In the genomic region with DNA sequence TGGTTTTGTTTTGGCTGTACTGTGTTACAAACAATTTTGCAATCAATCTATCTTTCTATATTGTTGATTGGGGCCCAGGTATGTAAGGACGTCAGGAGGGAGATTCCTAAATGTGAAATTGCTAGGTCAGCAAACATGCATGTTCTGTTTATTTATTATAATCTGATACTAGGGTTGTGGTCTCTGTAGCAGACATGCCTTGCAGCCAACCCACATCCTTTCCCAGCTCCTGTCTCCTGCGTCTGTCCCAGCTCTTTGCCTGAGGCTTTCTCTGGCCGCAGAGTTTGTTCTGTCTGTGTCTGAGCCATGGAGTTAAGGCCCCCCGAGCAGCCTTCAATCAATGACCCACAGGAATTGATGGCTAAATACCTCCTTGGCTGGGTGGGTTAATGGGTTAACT, we compare ENCODE assay signal across 18 cellular contexts.
DNase-seq lines count a peak whose midpoint lies in the region; ATAC-seq, FAIRE-seq and TF ChIP-seq lines count a peak whose summit lies in the region.
"Had no signal": no experiment of that assay in that cellular context is flagged by ENCODE, and none has a peak within 500 bp of the region (broad histone marks: within the 10 kb centered on the region; RNA-seq: fewer than 3 reads in every experiment).

No MANE protein-coding gene starts in this region.

- CTCF ChIA-PET in IMR-90 (lab: Yijun Ruan, JAX) (no interaction called here), K562 (lab: Yijun Ruan, JAX; ENCODE audit: low intra/inter-chr PET ratio) (no interaction called here)

- H3K36me3 ChIP-seq in IMR-90 (ENCODE audit: control insufficient read depth, insufficient read depth, low read length) (no peaks in the 10 kb centered on the region), K562 (ENCODE audit: control insufficient read depth, insufficient read depth, low read length) (no peaks in the 10 kb centered on the region), mesendoderm (ENCODE audit: control insufficient read depth, insufficient read depth, low read length) (no peaks in the 10 kb centered on the region), HAP-1 (replicated peaks) (no peaks in the 10 kb centered on the region)

- no peak overlapping the region for H3K23ac ChIP-seq in IMR-90 (ENCODE audit: low read depth, low read length)
- H3K23ac ChIP-seq in mesendoderm (ENCODE audit: low read length) = no peak overlapping the region

- H3K79me2 ChIP-seq in K562 (ENCODE audit: control insufficient read depth, insufficient read depth, low read length) (no peaks in the 10 kb centered on the region), mesendoderm (ENCODE audit: control insufficient read depth, insufficient read depth, low read length) (no peaks in the 10 kb centered on the region)

- no peak overlapping the region for H3K27ac ChIP-seq in IMR-90 (ENCODE audit: insufficient read depth, low read length)
- no peak overlapping the region for H3K27ac ChIP-seq in K562 (ENCODE audit: extremely low read depth, low read depth, low read length)
- no peak overlapping the region for H3K27ac ChIP-seq in mesendoderm (ENCODE audit: low read depth, low read length)
- H3K27ac ChIP-seq: GM23248, HL-60, KMS-11 had no signal

- no peak overlapping the region for H3K4me3 ChIP-seq in IMR-90 (ENCODE audit: insufficient read depth, low read depth, low read length)
- H3K4me3 ChIP-seq in K562 = no peak overlapping the region
- no peak overlapping the region for H3K4me3 ChIP-seq in mesendoderm (ENCODE audit: low read length)
- no peak overlapping the region for H3K4me3 ChIP-seq in HAP-1
- H3K4me3 ChIP-seq: GM23248 had no signal

- 0 out of 2 replicates have a peak overlapping the region, but pooled peaks have one; percentile 39 for H4K91ac ChIP-seq in IMR-90 (ENCODE audit: insufficient read depth, low read depth, low read length)

- intact Hi-C loops in IMR-90 (cut with micrococcal nuclease) (no loop called here), K562 (cut with micrococcal nuclease) (no loop called here)

- no TSS peak for BruUV-seq in IMR-90 (replicated peaks; lab: Mats Ljungman, UMichigan)
- no TSS peak for BruUV-seq in K562 (replicated peaks; lab: Mats Ljungman, UMichigan)

- H3K18ac ChIP-seq in IMR-90 (ENCODE audit: low read depth, low read length) (no peak overlapping the region), mesendoderm (ENCODE audit: low read length) (no peak overlapping the region)

- peak overlapping the region; percentile 49; the same call in 1 of the 2 replicates for H2AK5ac ChIP-seq in IMR-90 (ENCODE audit: low read depth, low read length)
- no peak overlapping the region for H2AK5ac ChIP-seq in mesendoderm (ENCODE audit: low read length)

- no peaks in the 10 kb centered on the region; the same call in 1 of the 2 replicates for H3K9me3 ChIP-seq in IMR-90 (ENCODE audit: control insufficient read depth, insufficient read depth, low read length)
- no peaks in the 10 kb centered on the region for H3K9me3 ChIP-seq in K562 (replicated peaks; ENCODE audit: control insufficient read depth, insufficient read depth, low read depth, low read length)
- no peaks in the 10 kb centered on the region for H3K9me3 ChIP-seq in HAP-1

- TF ChIP-seq CTCF in IMR-90 (conservative IDR thresholded peaks at IDR 0.05; ENCODE audit: low read depth, low read length) (no peak), K562 (IDR thresholded peaks at IDR 0.05 in 2 of 3, conservative IDR thresholded peaks at IDR 0.05 in 1 of 3; ENCODE audit: insufficient read depth in 2 of 3, low read depth in 1 of 3, low read length in 3 of 3) (no peak)

- H3K4me2 ChIP-seq in IMR-90 (ENCODE audit: low read depth, low read length) (no peak overlapping the region), K562 (ENCODE audit: insufficient read depth, low read length) (no peak overlapping the region), mesendoderm (ENCODE audit: low read length) (no peak overlapping the region)
- H3K4me2 ChIP-seq: KMS-11 had no signal

- H4K5ac ChIP-seq in IMR-90 (ENCODE audit: low read depth, low read length) = no peak overlapping the region
- no peak overlapping the region for H4K5ac ChIP-seq in mesendoderm (ENCODE audit: low read length)

- peak overlapping the region; percentile 48 for H2BK20ac ChIP-seq in IMR-90 (ENCODE audit: low read depth, low read length)

- no peak overlapping the region for H2BK120ac ChIP-seq in IMR-90 (ENCODE audit: low read depth, low read length)
- H2BK120ac ChIP-seq in mesendoderm (ENCODE audit: low read depth, low read length) = no peak overlapping the region

- H2BK15ac ChIP-seq in IMR-90 (ENCODE audit: low read depth, low read length) = peak overlapping the region; percentile 58; the same call in 1 of the 3 replicates
- no peak overlapping the region for H2BK15ac ChIP-seq in mesendoderm (replicated peaks; ENCODE audit: low read depth)

- H3K9ac ChIP-seq in IMR-90 (ENCODE audit: low read depth, low read length) = no peak overlapping the region
- H3K9ac ChIP-seq in K562 (ENCODE audit: insufficient read depth in 1 of 2, low read depth in 2 of 2, low read length in 2 of 2) = no peak overlapping the region
- no peak overlapping the region for H3K9ac ChIP-seq in mesendoderm (ENCODE audit: low read length)
- H3K9ac ChIP-seq: GM23248, KMS-11 had no signal

- in situ Hi-C loops in IMR-90 (cut with MboI; ENCODE audit: low sequenced_read_pairs) (no loop called here), K562 (cut with MboI) (no loop called here), HAP-1 (cut with MboI; ENCODE audit: low sequenced_read_pairs) (no loop called here)

- POLR2A ChIA-PET in IMR-90 (lab: Charles Lee; ENCODE audit: unreplicated experiment) (no interaction called here), K562 (lab: Yijun Ruan, JAX) (no interaction called here)

- H3K79me1 ChIP-seq in IMR-90 (ENCODE audit: low read depth in 1 of 2, low read length in 2 of 2) (no peaks in the 10 kb centered on the region), mesendoderm (ENCODE audit: low read length) (no peaks in the 10 kb centered on the region)

- H3K56ac ChIP-seq in IMR-90 (ENCODE audit: extremely low read depth, insufficient read depth, low read length) (no peak overlapping the region; the same call in 1 of the 2 replicates), mesendoderm (ENCODE audit: low read length) (no peak overlapping the region)

- dilution Hi-C loops in IMR-90 (cut with HindIII; ENCODE audit: low sequenced_read_pairs, unreplicated experiment) = no loop called here

- no CpG with 5 or more reads among the region's 4 CpGs for WGBS in IMR-90 (ENCODE audit: extremely low coverage in 2 of 2, insufficient read length in 1 of 2), 2 experiments
- 2% methylated on average over 4 of the region's 4 CpGs for WGBS in K562 (ENCODE audit: insufficient coverage, low coverage, missing lambda C conversion rate)
- WGBS in mesendoderm (ENCODE audit: extremely low coverage, insufficient coverage, low lambda C conversion rate) = no CpG with 5 or more reads among the region's 4 CpGs

- H2AFZ ChIP-seq in IMR-90 (replicated peaks; ENCODE audit: low read length, poor library complexity) (no peak overlapping the region), K562 (ENCODE audit: low read depth, low read length) (no peak overlapping the region)
- H2AFZ ChIP-seq: GM23248 had no signal

- no peak for FAIRE-seq in K562 (lab: Jason Lieb, UNC)
- FAIRE-seq: G401.6, GM12891, GM19239 had no signal

- TF ChIP-seq POLR2A in IMR-90 (IDR thresholded peaks at IDR 0.05; ENCODE audit: low read depth, low read length) (no peak), K562 (conservative IDR thresholded peaks at IDR 0.05) (no peak)

- H4K20me1 ChIP-seq in IMR-90 (ENCODE audit: insufficient read depth, low read length) (no peaks in the 10 kb centered on the region), K562 (replicated peaks; ENCODE audit: control insufficient read depth, insufficient read depth, low read length) (no peaks in the 10 kb centered on the region)

- DNase-seq in Daoy (ENCODE audit: low read depth) (peak; percentile 56), IMR-90 (peak; percentile 43), K562 (ENCODE audit: extremely low read depth in 1 of 4, low spot score in 3 of 4) (no peak), mesendoderm (peak; percentile 31), SW480 (ENCODE audit: low spot score) (no peak), HAP-1 (ENCODE audit: low spot score in 2 of 2) (no peak)
- DNase-seq: CD8-positive, alpha-beta T cell; GM23248; NCI-H187 treated with DMSO at 0.1 percent for 48 hours; NCI-H774; SIG-M5; SW 1271 had no signal

- H3K27me3 ChIP-seq in IMR-90 (ENCODE audit: control insufficient read depth, insufficient read depth, low read length) = no peaks in the 10 kb centered on the region
- peaks cover 0 to 4% of the 10 kb centered on the region in 2 experiments; a peak in 3 of 5 replicates for H3K27me3 ChIP-seq in K562 (ENCODE audit: control insufficient read depth in 2 of 2, insufficient read depth in 2 of 2, low read length in 2 of 2)
- no peaks in the 10 kb centered on the region for H3K27me3 ChIP-seq in mesendoderm (ENCODE audit: insufficient read depth, low read length, poor library complexity)
- H3K27me3 ChIP-seq in HAP-1 (ENCODE audit: low read depth) = no peaks in the 10 kb centered on the region

- H3K4ac ChIP-seq in IMR-90 (ENCODE audit: low read depth, low read length) (peak overlapping the region; percentile 36; the same call in 1 of the 2 replicates), mesendoderm (ENCODE audit: low read depth, low read length) (no peak overlapping the region)

- H3K14ac ChIP-seq in IMR-90 (replicated peaks; ENCODE audit: low read depth, low read length) = peak overlapping the region; percentile 61; the same call in 1 of the 2 replicates

- ATAC-seq in IMR-90 (ENCODE audit: low read depth) = no peak
- ATAC-seq in K562 = no peak
- ATAC-seq in GM21723 (IDR thresholded peaks at IDR 0.05; ENCODE audit: unreplicated experiment) = no peak
- ATAC-seq: CD8-positive, alpha-beta T cell had no signal

- TF ChIP-seq RAD21 in IMR-90 (IDR thresholded peaks at IDR 0.05; ENCODE audit: low read length) (no peak), K562 (CRISPR knock-in tag; conservative IDR thresholded peaks at IDR 0.05 in 1 of 2, IDR thresholded peaks at IDR 0.05 in 1 of 2) (no peak)

- no peaks in the 10 kb centered on the region for H3K9me1 ChIP-seq in IMR-90 (ENCODE audit: insufficient read depth, low read length)
- H3K9me1 ChIP-seq in K562 (ENCODE audit: control insufficient read depth, insufficient read depth, low read length) = no peaks in the 10 kb centered on the region

- H2AK9ac ChIP-seq in IMR-90 (replicated peaks; ENCODE audit: low read depth, low read length, poor library complexity) = no peak overlapping the region

- H3K4me1 ChIP-seq in IMR-90 (ENCODE audit: control insufficient read depth, insufficient read depth, low read length) = peaks cover 5% of the 10 kb centered on the region
- no peaks in the 10 kb centered on the region for H3K4me1 ChIP-seq in K562 (replicated peaks in 1 of 2; ENCODE audit: control insufficient read depth in 2 of 2, insufficient read depth in 2 of 2, low read length in 2 of 2)
- no peaks in the 10 kb centered on the region for H3K4me1 ChIP-seq in mesendoderm (ENCODE audit: control insufficient read depth, low read depth, low read length)
- no peaks in the 10 kb centered on the region for H3K4me1 ChIP-seq in HAP-1

- no peak for TF ChIP-seq EP300 in K562 (IDR thresholded peaks at IDR 0.05; ENCODE audit: low read length)

- H4K8ac ChIP-seq in IMR-90 (ENCODE audit: low read depth in 2 of 2, low read length in 2 of 2) (peak overlapping the region in 1 of 2 experiments; percentile 19; a peak in 1 of 4 replicates), mesendoderm (ENCODE audit: low read depth, low read length) (no peak overlapping the region)

- no peak overlapping the region for H2BK5ac ChIP-seq in IMR-90 (ENCODE audit: low read depth, low read length, poor library complexity, severe bottlenecking)
- no peak overlapping the region for H2BK5ac ChIP-seq in mesendoderm (ENCODE audit: low read length)

Comparison
In these comparisons a context has a peak if more than half of its experiments do, and no peak if none do; other contexts are left out.
1. DNase-seq: peak in Daoy (single experiment), IMR-90 (single experiment) and mesendoderm (single experiment); none in K562 (0 of 4), SW480 (single experiment) and HAP-1 (0 of 2).